Comparison of ENCODE assay signal across 8 cellular contexts in the genomic region with DNA sequence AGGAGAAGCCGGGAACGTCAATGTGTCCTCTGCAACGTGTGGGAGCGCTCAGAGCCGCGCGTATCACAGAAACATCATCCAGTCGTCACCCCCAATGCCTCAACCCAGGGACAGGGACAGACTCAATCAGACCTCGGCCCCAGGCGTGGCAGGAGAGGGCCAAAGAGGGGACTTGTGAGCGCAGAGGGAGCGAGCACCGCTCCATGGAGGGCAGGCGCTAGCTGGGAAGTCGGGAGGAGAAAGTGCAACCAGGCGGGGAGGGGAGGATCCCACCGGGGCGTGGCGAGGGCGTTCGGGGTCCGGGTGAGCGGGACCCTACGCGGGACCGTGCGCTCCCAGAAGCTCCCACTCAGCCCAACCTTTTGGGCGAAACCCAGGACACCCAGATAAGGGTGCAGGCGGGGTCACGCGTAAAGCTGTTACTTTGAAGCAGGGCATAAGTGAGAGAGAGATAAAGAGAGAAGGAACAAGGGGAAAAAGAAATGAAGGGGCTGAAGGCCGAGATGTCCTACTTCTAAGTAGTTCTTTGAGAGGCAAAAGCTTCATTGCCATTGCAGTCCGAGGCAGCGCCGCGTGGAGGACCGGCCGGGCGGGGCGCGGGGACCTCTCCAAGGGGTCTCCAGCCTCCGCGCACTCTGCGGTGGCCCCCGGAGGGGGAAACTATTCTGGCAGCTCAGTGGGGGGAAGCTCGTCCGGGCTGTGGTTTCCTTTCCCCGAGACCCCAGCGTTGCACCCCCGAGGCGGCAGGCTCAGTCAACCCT. TPM values are rescaled to one million over a fixed set of nuclear protein-coding genes. Genes with fewer than 3 reads are reported as not detected.
DNase-seq lines count a peak whose midpoint lies in the region; ATAC-seq, FAIRE-seq and TF ChIP-seq lines count a peak whose summit lies in the region.

No MANE protein-coding gene starts in this region.

- TF ChIP-seq CTCF in A549 (IDR thresholded peaks at IDR 0.05) (no peak), GM13977 (IDR thresholded peaks at IDR 0.05; ENCODE audit: extremely low read depth, insufficient read depth, missing control alignments) (no peak), adrenal gland (IDR thresholded peaks at IDR 0.05) (no peak), right atrium auricular region (IDR thresholded peaks at IDR 0.05) (no peak)

- H3K4me1 ChIP-seq in A549 (no peaks in the 10 kb centered on the region), adrenal gland (replicated peaks in 1 of 2) (peaks cover 12 to 35% of the 10 kb centered on the region in 2 donors), right atrium auricular region (peaks cover 0 to 36% of the 10 kb centered on the region in 2 donors)

- no peaks in the 10 kb centered on the region for H3K27me3 ChIP-seq in adrenal gland
- no peaks in the 10 kb centered on the region for H3K27me3 ChIP-seq in right atrium auricular region

- WGBS in A549 (ENCODE audit: missing lambda C conversion rate): under 1% methylated on average over 29 of the region's 51 CpGs
- 1% methylated on average over 27 to 51 of the region's 51 CpGs for WGBS in adrenal gland, 4 donors

- ATAC-seq in A549 (peak; percentile 65 to 80), HG03469 (IDR thresholded peaks at IDR 0.05; ENCODE audit: unreplicated experiment) (no peak), HG02884 (IDR thresholded peaks at IDR 0.05; ENCODE audit: unreplicated experiment) (no peak)

- in situ Hi-C loops in GM13977 (cut with MboI; ENCODE audit: low pct_unique_long_range_greater_than_20kb, low sequenced_read_pairs, unreplicated experiment): no loop called here

- H3K9me3 ChIP-seq in A549 (no peaks in the 10 kb centered on the region), adrenal gland (replicated peaks in 1 of 3) (no peaks in the 10 kb centered on the region), right atrium auricular region (no peaks in the 10 kb centered on the region)

- intact Hi-C loops in adrenal gland (cut with DNase I): no loop called here
- intact Hi-C loops in posterior vena cava (cut with DNase I): loop anchor here in 1 of 2 donors (10.0 kb wide), 1 partner anchor 106 kb away; no protein-coding TSS in a partner anchor

- H3K27ac ChIP-seq in A549: peak overlapping the region; percentile 51 to 92; a peak in 5 of 6 replicates
- peak overlapping the region in 4 of 5 donors; percentile 38 to 91 (median 83) for H3K27ac ChIP-seq in adrenal gland
- H3K27ac ChIP-seq in right atrium auricular region: peak overlapping the region; percentile 91

- peak overlapping the region; percentile 99 for H3K4me2 ChIP-seq in A549

- POLR2A ChIA-PET in A549 (lab: Yijun Ruan, JAX): interaction anchor here (1.9 kb wide), 1 partner anchor 30 kb away, joined by 10 read pairs; the partner anchor contains the start of gene PDSS2

- TF ChIP-seq POLR2A in A549 (IDR thresholded peaks at IDR 0.05; ENCODE audit: low read length): no peak
- peak in 1 of 2 donors; percentile 45 for TF ChIP-seq POLR2A in adrenal gland (IDR thresholded peaks at IDR 0.05)

- CTCF ChIA-PET in A549 (lab: Yijun Ruan, JAX): interaction anchor here (0.6 to 1.4 kb wide), 7 partner anchors 15 to 375 kb away, joined by 3 to 10 read pairs (median 3); partner anchors contain the start of gene PDSS2

- DNase-seq in A549 (ENCODE audit: low read depth in 1 of 2, low spot score in 1 of 2) (peak; percentile 32 to 49), GM13977 (ENCODE audit: low spot score) (peak; percentile 51), NCI-H748 treated with DMSO at 0.1 percent for 48 hours (lab: John Stamatoyannopoulos, UW) (peak; percentile 24), adrenal gland (peak; percentile 38 to 74 (median 51)), right atrium auricular region (ENCODE audit: low spot score) (peak; percentile 65), posterior vena cava (ENCODE audit: low spot score) (peak; percentile 82)

- FAIRE-seq in A549 (lab: Jason Lieb, UNC): no peak

- no peaks in the 10 kb centered on the region for H3K36me3 ChIP-seq in adrenal gland (replicated peaks in 1 of 2)
- no peaks in the 10 kb centered on the region for H3K36me3 ChIP-seq in right atrium auricular region

- no peak for TF ChIP-seq RAD21 in A549 (conservative IDR thresholded peaks at IDR 0.05 in 1 of 2, IDR thresholded peaks at IDR 0.05 in 1 of 2)

- TF ChIP-seq EP300 in A549 (IDR thresholded peaks at IDR 0.05): no peak

- H3K4me3 ChIP-seq in A549 (peak overlapping the region; percentile 85), adrenal gland (peak overlapping the region; percentile 34 to 93 (median 68)), right atrium auricular region (peak overlapping the region; percentile 80 to 81)

TF ChIP-seq in A549, 52 proteins besides CTCF, POLR2A, EP300 and RAD21:
- TF ChIP-seq KDM5A (IDR thresholded peaks at IDR 0.05) (no peak), BHLHE40 (IDR thresholded peaks at IDR 0.05; ENCODE audit: low read depth, low read length) (no peak), BCL3 (IDR thresholded peaks at IDR 0.05) (no peak), MAFK (IDR thresholded peaks at IDR 0.05; ENCODE audit: partially characterized antibody) (no peak), SREBF2 (IDR thresholded peaks at IDR 0.05) (no peak), RCOR1 (IDR thresholded peaks at IDR 0.05; ENCODE audit: low read depth, low read length) (no peak), ELK1 (IDR thresholded peaks at IDR 0.05; ENCODE audit: low read depth, low read length) (no peak)
- TF ChIP-seq, protein P1, sequence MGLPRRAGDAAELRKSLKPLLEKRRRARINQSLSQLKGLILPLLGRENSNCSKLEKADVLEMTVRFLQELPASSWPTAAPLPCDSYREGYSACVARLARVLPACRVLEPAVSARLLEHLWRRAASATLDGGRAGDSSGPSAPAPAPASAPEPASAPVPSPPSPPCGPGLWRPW (IDR thresholded peaks at IDR 0.05): no peak

RNA-seq across cellular contexts. Expression of gene SOBP, which starts 0.9 kb away (rescaled TPM):
- polyA plus RNA-seq in A549 (2011; rRNA removed): 0.18 and 0.33 TPM in 2 replicates
- polyA plus RNA-seq in A549 (2012; cell fraction: cytosol; rRNA removed): 0.30 and 0.34 TPM in 2 replicates
- 0.54 and 0.86 TPM in 2 replicates for polyA plus RNA-seq in A549 (2012; cell fraction: nucleus; rRNA removed)
- polyA plus RNA-seq in A549 (2017; fragmentation: RNase III; extraction: RNeasy Plus Mini Kit Qiagen cat#74134 plus additional on column Dnase treatment): 0.51 to 0.54 TPM (median 0.53 TPM) in 3 replicates
- polyA minus RNA-seq in A549 (2011; rRNA and poly(A)+ RNA removed): 0.29 and 0.58 TPM in 2 replicates
- total RNA-seq in adrenal gland: 10 to 100 TPM in 6 of 8 donors, 1 to 10 TPM in 2; 7.4 to 25.6 (median 15.1) TPM
- 10 to 100 TPM in 1 of 3 donors, 1 to 10 TPM in 2; 5.6 to 13.9 (median 9.7) TPM for polyA plus RNA-seq in adrenal gland
- total RNA-seq in right atrium auricular region: 1 to 10 TPM; 8.2 to 8.5 TPM
- 10 to 100 TPM; 18.7 to 20.0 TPM for total RNA-seq in posterior vena cava

RNA-seq across cellular contexts. Expression of gene PDSS2, which starts 29.7 kb away (rescaled TPM):
- polyA plus RNA-seq in A549 (2011; rRNA removed): 17.2 and 17.3 TPM in 2 replicates
- polyA plus RNA-seq in A549 (2012; cell fraction: cytosol; rRNA removed): 5.4 and 7.6 TPM in 2 replicates
- polyA plus RNA-seq in A549 (2012; cell fraction: nucleus; rRNA removed): 4.9 and 5.1 TPM in 2 replicates
- 7.2 to 7.9 TPM (median 7.6 TPM) in 3 replicates for polyA plus RNA-seq in A549 (2017; fragmentation: RNase III; extraction: RNeasy Plus Mini Kit Qiagen cat#74134 plus additional on column Dnase treatment)
- polyA minus RNA-seq in A549 (2011; rRNA and poly(A)+ RNA removed): 21.7 and 24.9 TPM in 2 replicates
- 10 to 100 TPM; 24.1 to 39.8 (median 28.4) TPM for total RNA-seq in adrenal gland
- polyA plus RNA-seq in adrenal gland: 10 to 100 TPM in 1 of 3 donors, 1 to 10 TPM in 2; 6.4 to 27.4 (median 6.6) TPM
- 10 to 100 TPM in 1 of 2 donors, 1 to 10 TPM in 1; 8.8 to 18.2 TPM for total RNA-seq in right atrium auricular region
- total RNA-seq in posterior vena cava: 10 to 100 TPM; 10.1 to 11.6 TPM

Comparison
In these comparisons a context has a peak if more than half of its experiments do, and no peak if none do; other contexts are left out.
1. ATAC-seq: peak in A549 (2 of 2); none in HG03469 (single experiment) and HG02884 (single experiment).
2. DNase-seq: peak in every context shown above with its lines; median percentile 82 in posterior vena cava; 65 in right atrium auricular region; 51 in GM13977; 51 in adrenal gland; 40 in A549; 24 in NCI-H748 treated with DMSO at 0.1 percent for 48 hours.
3. Peak in every context shown above with its lines, with median percentiles within 50 percentile points of each other: H3K27ac ChIP-seq and H3K4me3 ChIP-seq.